ENCODE assay signal across 3 cellular contexts in genomic region chr1:167935252-167936067, GRCh38.
TF ChIP-seq lines count a peak whose summit lies in the region.

No MANE protein-coding gene starts in this region.

TF ChIP-seq in GM23338, 12 proteins besides CTCF, POLR2A, EP300 and RAD21 (continues in another document):
- TF ChIP-seq EZH2phosphoT487 (IDR thresholded peaks at IDR 0.05; ENCODE audit: unreplicated experiment) (no peak), EZH2 (IDR thresholded peaks at IDR 0.05; ENCODE audit: low read depth, unreplicated experiment) (no peak), NANOG (IDR thresholded peaks at IDR 0.05; ENCODE audit: borderline replicate concordance) (no peak), POLR2AphosphoS5 (IDR thresholded peaks at IDR 0.05; ENCODE audit: low read depth) (peak; percentile 73), STAT1 (IDR thresholded peaks at IDR 0.05; ENCODE audit: unreplicated experiment) (no peak)
- TF ChIP-seq, protein P1, sequence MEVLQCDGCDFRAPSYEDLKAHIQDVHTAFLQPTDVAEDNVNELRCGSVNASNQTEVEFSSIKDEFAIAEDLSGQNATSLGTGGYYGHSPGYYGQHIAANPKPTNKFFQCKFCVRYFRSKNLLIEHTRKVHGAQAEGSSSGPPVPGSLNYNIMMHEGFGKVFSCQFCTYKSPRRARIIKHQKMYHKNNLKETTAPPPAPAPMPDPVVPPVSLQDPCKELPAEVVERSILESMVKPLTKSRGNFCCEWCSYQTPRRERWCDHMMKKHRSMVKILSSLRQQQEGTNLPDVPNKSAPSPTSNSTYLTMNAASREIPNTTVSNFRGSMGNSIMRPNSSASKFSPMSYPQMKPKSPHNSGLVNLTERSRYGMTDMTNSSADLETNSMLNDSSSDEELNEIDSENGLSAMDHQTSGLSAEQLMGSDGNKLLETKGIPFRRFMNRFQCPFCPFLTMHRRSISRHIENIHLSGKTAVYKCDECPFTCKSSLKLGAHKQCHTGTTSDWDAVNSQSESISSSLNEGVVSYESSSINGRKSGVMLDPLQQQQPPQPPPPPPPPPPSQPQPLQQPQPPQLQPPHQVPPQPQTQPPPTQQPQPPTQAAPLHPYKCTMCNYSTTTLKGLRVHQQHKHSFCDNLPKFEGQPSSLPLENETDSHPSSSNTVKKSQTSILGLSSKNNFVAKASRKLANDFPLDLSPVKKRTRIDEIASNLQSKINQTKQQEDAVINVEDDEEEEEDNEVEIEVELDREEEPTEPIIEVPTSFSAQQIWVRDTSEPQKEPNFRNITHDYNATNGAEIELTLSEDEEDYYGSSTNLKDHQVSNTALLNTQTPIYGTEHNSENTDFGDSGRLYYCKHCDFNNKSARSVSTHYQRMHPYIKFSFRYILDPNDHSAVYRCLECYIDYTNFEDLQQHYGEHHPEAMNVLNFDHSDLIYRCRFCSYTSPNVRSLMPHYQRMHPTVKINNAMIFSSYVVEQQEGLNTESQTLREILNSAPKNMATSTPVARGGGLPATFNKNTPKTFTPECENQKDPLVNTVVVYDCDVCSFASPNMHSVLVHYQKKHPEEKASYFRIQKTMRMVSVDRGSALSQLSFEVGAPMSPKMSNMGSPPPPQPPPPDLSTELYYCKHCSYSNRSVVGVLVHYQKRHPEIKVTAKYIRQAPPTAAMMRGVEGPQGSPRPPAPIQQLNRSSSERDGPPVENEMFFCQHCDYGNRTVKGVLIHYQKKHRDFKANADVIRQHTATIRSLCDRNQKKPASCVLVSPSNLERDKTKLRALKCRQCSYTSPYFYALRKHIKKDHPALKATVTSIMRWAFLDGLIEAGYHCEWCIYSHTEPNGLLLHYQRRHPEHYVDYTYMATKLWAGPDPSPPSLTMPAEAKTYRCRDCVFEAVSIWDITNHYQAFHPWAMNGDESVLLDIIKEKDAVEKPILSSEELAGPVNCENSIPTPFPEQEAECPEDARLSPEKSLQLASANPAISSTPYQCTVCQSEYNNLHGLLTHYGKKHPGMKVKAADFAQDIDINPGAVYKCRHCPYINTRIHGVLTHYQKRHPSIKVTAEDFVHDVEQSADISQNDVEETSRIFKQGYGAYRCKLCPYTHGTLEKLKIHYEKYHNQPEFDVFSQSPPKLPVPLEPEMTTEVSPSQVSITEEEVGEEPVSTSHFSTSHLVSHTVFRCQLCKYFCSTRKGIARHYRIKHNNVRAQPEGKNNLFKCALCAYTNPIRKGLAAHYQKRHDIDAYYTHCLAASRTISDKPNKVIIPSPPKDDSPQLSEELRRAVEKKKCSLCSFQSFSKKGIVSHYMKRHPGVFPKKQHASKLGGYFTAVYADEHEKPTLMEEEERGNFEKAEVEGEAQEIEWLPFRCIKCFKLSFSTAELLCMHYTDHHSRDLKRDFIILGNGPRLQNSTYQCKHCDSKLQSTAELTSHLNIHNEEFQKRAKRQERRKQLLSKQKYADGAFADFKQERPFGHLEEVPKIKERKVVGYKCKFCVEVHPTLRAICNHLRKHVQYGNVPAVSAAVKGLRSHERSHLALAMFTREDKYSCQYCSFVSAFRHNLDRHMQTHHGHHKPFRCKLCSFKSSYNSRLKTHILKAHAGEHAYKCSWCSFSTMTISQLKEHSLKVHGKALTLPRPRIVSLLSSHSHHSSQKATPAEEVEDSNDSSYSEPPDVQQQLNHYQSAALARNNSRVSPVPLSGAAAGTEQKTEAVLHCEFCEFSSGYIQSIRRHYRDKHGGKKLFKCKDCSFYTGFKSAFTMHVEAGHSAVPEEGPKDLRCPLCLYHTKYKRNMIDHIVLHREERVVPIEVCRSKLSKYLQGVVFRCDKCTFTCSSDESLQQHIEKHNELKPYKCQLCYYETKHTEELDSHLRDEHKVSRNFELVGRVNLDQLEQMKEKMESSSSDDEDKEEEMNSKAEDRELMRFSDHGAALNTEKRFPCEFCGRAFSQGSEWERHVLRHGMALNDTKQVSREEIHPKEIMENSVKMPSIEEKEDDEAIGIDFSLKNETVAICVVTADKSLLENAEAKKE (CRISPR knock-in tag; IDR thresholded peaks at IDR 0.05): no peak

TF ChIP-seq in SK-N-SH, 30 proteins besides CTCF, POLR2A, EP300 and RAD21:
- TF ChIP-seq YY1 (IDR thresholded peaks at IDR 0.05; ENCODE audit: low read depth) (no peak), MXI1 (IDR thresholded peaks at IDR 0.05; ENCODE audit: low read depth, low read length) (peak; percentile 55), TAF1 (IDR thresholded peaks at IDR 0.05; ENCODE audit: borderline replicate concordance, low read depth, low read length) (peak; percentile 18; the same call in 1 of the 2 replicates), SIN3A (IDR thresholded peaks at IDR 0.05; ENCODE audit: borderline replicate concordance, low read depth, low read length) (peak; percentile 54; the same call in 1 of the 2 replicates), GATA2 (CRISPR knock-in tag; IDR thresholded peaks at IDR 0.05) (no peak), ELF1 (IDR thresholded peaks at IDR 0.05) (no peak), CHD2 (IDR thresholded peaks at IDR 0.05; ENCODE audit: low read length, partially characterized antibody) (no peak)

TF ChIP-seq in GM12878, 131 proteins besides CTCF, POLR2A, EP300 and RAD21 (continues in another document):
- TF ChIP-seq CHD4 (IDR thresholded peaks at IDR 0.05) (no peak), KLF5 (IDR thresholded peaks at IDR 0.05; ENCODE audit: partially characterized antibody) (no peak), EGR1 (IDR thresholded peaks at IDR 0.05; ENCODE audit: borderline replicate concordance in 1 of 2, low read depth in 2 of 2, low read length in 2 of 2) (peak in 1 of 2 experiments; percentile 93; a peak in 2 of 3 replicates), LARP7 (IDR thresholded peaks at IDR 0.05) (peak; percentile 66; the same call in 1 of the 2 replicates), SUPT20H (IDR thresholded peaks at IDR 0.05; ENCODE audit: borderline replicate concordance, control insufficient read depth, low read depth, low read length) (no peak), HCFC1 (IDR thresholded peaks at IDR 0.05; ENCODE audit: low read length) (no peak), NFIC (IDR thresholded peaks at IDR 0.05; ENCODE audit: low read depth, low read length) (no peak), CBFB (IDR thresholded peaks at IDR 0.05; ENCODE audit: low read depth) (no peak), STAT1 (conservative IDR thresholded peaks at IDR 0.05) (no peak), IKZF1 (conservative IDR thresholded peaks at IDR 0.05) (no peak), YBX1 (IDR thresholded peaks at IDR 0.05) (peak; percentile 36; the same call in 1 of the 2 replicates), TCF7 (IDR thresholded peaks at IDR 0.05; ENCODE audit: borderline replicate concordance) (no peak), SRF (IDR thresholded peaks at IDR 0.05; ENCODE audit: low read depth in 2 of 2, low read length in 2 of 2) (no peak), CREB1 (IDR thresholded peaks at IDR 0.05; ENCODE audit: low read depth) (no peak), MTA3 (IDR thresholded peaks at IDR 0.05; ENCODE audit: borderline replicate concordance, low read length) (no peak; the same call in 1 of the 2 replicates), RBBP5 (conservative IDR thresholded peaks at IDR 0.05) (peak; percentile 74; the same call in 1 of the 2 replicates), NBN (IDR thresholded peaks at IDR 0.05) (peak; percentile 78), MTA2 (IDR thresholded peaks at IDR 0.05; ENCODE audit: low read depth) (no peak), JUND (IDR thresholded peaks at IDR 0.05; ENCODE audit: low read depth, low read length) (no peak), TBL1XR1 (IDR thresholded peaks at IDR 0.05; ENCODE audit: low read depth, low read length) (no peak), FOXM1 (IDR thresholded peaks at IDR 0.05; ENCODE audit: low read depth, low read length) (no peak), ETV6 (conservative IDR thresholded peaks at IDR 0.05 in 1 of 2, IDR thresholded peaks at IDR 0.05 in 1 of 2; ENCODE audit: borderline replicate concordance in 1 of 2, low read depth in 1 of 2) (no peak), SMARCA5 (IDR thresholded peaks at IDR 0.05) (peak; percentile 13; the same call in 1 of the 2 replicates), BACH1 (IDR thresholded peaks at IDR 0.05; ENCODE audit: borderline replicate concordance) (peak; percentile 64)
- TF ChIP-seq, protein P2, sequence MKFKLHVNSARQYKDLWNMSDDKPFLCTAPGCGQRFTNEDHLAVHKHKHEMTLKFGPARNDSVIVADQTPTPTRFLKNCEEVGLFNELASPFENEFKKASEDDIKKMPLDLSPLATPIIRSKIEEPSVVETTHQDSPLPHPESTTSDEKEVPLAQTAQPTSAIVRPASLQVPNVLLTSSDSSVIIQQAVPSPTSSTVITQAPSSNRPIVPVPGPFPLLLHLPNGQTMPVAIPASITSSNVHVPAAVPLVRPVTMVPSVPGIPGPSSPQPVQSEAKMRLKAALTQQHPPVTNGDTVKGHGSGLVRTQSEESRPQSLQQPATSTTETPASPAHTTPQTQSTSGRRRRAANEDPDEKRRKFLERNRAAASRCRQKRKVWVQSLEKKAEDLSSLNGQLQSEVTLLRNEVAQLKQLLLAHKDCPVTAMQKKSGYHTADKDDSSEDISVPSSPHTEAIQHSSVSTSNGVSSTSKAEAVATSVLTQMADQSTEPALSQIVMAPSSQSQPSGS (IDR thresholded peaks at IDR 0.05; ENCODE audit: low read length): no peak
- TF ChIP-seq, protein P3, sequence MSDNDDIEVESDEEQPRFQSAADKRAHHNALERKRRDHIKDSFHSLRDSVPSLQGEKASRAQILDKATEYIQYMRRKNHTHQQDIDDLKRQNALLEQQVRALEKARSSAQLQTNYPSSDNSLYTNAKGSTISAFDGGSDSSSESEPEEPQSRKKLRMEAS (IDR thresholded peaks at IDR 0.05; ENCODE audit: low read depth, low read length): no peak
- TF ChIP-seq, protein P4, sequence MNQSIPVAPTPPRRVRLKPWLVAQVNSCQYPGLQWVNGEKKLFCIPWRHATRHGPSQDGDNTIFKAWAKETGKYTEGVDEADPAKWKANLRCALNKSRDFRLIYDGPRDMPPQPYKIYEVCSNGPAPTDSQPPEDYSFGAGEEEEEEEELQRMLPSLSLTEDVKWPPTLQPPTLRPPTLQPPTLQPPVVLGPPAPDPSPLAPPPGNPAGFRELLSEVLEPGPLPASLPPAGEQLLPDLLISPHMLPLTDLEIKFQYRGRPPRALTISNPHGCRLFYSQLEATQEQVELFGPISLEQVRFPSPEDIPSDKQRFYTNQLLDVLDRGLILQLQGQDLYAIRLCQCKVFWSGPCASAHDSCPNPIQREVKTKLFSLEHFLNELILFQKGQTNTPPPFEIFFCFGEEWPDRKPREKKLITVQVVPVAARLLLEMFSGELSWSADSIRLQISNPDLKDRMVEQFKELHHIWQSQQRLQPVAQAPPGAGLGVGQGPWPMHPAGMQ (IDR thresholded peaks at IDR 0.05; ENCODE audit: borderline replicate concordance): no peak
- TF ChIP-seq, protein P5, sequence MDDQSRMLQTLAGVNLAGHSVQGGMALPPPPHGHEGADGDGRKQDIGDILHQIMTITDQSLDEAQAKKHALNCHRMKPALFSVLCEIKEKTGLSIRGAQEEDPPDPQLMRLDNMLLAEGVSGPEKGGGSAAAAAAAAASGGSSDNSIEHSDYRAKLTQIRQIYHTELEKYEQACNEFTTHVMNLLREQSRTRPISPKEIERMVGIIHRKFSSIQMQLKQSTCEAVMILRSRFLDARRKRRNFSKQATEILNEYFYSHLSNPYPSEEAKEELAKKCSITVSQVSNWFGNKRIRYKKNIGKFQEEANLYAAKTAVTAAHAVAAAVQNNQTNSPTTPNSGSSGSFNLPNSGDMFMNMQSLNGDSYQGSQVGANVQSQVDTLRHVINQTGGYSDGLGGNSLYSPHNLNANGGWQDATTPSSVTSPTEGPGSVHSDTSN (IDR thresholded peaks at IDR 0.05; ENCODE audit: insufficient replicate concordance, low read depth, low read length): no peak
- TF ChIP-seq, protein P6, sequence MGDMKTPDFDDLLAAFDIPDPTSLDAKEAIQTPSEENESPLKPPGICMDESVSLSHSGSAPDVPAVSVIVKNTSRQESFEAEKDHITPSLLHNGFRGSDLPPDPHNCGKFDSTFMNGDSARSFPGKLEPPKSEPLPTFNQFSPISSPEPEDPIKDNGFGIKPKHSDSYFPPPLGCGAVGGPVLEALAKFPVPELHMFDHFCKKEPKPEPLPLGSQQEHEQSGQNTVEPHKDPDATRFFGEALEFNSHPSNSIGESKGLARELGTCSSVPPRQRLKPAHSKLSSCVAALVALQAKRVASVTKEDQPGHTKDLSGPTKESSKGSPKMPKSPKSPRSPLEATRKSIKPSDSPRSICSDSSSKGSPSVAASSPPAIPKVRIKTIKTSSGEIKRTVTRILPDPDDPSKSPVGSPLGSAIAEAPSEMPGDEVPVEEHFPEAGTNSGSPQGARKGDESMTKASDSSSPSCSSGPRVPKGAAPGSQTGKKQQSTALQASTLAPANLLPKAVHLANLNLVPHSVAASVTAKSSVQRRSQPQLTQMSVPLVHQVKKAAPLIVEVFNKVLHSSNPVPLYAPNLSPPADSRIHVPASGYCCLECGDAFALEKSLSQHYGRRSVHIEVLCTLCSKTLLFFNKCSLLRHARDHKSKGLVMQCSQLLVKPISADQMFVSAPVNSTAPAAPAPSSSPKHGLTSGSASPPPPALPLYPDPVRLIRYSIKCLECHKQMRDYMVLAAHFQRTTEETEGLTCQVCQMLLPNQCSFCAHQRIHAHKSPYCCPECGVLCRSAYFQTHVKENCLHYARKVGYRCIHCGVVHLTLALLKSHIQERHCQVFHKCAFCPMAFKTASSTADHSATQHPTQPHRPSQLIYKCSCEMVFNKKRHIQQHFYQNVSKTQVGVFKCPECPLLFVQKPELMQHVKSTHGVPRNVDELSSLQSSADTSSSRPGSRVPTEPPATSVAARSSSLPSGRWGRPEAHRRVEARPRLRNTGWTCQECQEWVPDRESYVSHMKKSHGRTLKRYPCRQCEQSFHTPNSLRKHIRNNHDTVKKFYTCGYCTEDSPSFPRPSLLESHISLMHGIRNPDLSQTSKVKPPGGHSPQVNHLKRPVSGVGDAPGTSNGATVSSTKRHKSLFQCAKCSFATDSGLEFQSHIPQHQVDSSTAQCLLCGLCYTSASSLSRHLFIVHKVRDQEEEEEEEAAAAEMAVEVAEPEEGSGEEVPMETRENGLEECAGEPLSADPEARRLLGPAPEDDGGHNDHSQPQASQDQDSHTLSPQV (IDR thresholded peaks at IDR 0.05): no peak
- TF ChIP-seq, protein P7, sequence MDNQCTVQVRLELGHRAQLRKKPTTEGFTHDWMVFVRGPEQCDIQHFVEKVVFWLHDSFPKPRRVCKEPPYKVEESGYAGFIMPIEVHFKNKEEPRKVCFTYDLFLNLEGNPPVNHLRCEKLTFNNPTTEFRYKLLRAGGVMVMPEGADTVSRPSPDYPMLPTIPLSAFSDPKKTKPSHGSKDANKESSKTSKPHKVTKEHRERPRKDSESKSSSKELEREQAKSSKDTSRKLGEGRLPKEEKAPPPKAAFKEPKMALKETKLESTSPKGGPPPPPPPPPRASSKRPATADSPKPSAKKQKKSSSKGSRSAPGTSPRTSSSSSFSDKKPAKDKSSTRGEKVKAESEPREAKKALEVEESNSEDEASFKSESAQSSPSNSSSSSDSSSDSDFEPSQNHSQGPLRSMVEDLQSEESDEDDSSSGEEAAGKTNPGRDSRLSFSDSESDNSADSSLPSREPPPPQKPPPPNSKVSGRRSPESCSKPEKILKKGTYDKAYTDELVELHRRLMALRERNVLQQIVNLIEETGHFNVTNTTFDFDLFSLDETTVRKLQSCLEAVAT (IDR thresholded peaks at IDR 0.05): 0 out of 2 replicates have a peak, but pooled peaks have one; percentile 74
- TF ChIP-seq, protein P8, sequence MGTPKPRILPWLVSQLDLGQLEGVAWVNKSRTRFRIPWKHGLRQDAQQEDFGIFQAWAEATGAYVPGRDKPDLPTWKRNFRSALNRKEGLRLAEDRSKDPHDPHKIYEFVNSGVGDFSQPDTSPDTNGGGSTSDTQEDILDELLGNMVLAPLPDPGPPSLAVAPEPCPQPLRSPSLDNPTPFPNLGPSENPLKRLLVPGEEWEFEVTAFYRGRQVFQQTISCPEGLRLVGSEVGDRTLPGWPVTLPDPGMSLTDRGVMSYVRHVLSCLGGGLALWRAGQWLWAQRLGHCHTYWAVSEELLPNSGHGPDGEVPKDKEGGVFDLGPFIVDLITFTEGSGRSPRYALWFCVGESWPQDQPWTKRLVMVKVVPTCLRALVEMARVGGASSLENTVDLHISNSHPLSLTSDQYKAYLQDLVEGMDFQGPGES (IDR thresholded peaks at IDR 0.05): no peak
